ENCODE assay signal across 1 cellular context in the genomic region with DNA sequence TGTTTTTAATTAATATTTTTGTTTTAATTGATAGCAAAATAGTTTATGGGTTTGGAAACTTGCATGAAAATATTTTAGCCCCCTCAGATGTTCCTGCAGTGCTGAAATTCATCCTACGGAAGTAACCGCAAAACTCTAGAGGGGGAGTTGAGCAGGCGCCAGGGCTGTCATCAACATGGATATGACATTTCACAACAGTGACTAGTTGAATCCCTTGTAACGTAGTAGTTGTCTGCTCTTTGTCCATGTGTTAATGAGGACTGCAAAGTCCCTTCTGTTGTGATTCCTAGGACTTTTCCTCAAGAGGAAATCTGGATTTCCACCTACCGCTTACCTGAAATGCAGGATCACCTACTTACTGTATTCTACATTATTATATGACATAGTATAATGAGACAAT.
TF ChIP-seq lines count a peak whose summit lies in the region.

No MANE protein-coding gene starts in this region.

TF ChIP-seq in GM23338, 12 proteins besides CTCF, POLR2A, EP300 and RAD21 (continued from another document):
- TF ChIP-seq, protein P1, sequence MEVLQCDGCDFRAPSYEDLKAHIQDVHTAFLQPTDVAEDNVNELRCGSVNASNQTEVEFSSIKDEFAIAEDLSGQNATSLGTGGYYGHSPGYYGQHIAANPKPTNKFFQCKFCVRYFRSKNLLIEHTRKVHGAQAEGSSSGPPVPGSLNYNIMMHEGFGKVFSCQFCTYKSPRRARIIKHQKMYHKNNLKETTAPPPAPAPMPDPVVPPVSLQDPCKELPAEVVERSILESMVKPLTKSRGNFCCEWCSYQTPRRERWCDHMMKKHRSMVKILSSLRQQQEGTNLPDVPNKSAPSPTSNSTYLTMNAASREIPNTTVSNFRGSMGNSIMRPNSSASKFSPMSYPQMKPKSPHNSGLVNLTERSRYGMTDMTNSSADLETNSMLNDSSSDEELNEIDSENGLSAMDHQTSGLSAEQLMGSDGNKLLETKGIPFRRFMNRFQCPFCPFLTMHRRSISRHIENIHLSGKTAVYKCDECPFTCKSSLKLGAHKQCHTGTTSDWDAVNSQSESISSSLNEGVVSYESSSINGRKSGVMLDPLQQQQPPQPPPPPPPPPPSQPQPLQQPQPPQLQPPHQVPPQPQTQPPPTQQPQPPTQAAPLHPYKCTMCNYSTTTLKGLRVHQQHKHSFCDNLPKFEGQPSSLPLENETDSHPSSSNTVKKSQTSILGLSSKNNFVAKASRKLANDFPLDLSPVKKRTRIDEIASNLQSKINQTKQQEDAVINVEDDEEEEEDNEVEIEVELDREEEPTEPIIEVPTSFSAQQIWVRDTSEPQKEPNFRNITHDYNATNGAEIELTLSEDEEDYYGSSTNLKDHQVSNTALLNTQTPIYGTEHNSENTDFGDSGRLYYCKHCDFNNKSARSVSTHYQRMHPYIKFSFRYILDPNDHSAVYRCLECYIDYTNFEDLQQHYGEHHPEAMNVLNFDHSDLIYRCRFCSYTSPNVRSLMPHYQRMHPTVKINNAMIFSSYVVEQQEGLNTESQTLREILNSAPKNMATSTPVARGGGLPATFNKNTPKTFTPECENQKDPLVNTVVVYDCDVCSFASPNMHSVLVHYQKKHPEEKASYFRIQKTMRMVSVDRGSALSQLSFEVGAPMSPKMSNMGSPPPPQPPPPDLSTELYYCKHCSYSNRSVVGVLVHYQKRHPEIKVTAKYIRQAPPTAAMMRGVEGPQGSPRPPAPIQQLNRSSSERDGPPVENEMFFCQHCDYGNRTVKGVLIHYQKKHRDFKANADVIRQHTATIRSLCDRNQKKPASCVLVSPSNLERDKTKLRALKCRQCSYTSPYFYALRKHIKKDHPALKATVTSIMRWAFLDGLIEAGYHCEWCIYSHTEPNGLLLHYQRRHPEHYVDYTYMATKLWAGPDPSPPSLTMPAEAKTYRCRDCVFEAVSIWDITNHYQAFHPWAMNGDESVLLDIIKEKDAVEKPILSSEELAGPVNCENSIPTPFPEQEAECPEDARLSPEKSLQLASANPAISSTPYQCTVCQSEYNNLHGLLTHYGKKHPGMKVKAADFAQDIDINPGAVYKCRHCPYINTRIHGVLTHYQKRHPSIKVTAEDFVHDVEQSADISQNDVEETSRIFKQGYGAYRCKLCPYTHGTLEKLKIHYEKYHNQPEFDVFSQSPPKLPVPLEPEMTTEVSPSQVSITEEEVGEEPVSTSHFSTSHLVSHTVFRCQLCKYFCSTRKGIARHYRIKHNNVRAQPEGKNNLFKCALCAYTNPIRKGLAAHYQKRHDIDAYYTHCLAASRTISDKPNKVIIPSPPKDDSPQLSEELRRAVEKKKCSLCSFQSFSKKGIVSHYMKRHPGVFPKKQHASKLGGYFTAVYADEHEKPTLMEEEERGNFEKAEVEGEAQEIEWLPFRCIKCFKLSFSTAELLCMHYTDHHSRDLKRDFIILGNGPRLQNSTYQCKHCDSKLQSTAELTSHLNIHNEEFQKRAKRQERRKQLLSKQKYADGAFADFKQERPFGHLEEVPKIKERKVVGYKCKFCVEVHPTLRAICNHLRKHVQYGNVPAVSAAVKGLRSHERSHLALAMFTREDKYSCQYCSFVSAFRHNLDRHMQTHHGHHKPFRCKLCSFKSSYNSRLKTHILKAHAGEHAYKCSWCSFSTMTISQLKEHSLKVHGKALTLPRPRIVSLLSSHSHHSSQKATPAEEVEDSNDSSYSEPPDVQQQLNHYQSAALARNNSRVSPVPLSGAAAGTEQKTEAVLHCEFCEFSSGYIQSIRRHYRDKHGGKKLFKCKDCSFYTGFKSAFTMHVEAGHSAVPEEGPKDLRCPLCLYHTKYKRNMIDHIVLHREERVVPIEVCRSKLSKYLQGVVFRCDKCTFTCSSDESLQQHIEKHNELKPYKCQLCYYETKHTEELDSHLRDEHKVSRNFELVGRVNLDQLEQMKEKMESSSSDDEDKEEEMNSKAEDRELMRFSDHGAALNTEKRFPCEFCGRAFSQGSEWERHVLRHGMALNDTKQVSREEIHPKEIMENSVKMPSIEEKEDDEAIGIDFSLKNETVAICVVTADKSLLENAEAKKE (CRISPR knock-in tag; IDR thresholded peaks at IDR 0.05), result no peak
TF ChIP-seq in GM23338: peak in this region for 0.
